Comparison of ENCODE assay signal across 2 cellular contexts in genomic region chr1:207264663-207265270, GRCh38.
TF ChIP-seq lines count a peak whose summit lies in the region.

No MANE protein-coding gene starts in this region.

TF ChIP-seq in HepG2, 621 proteins besides CTCF, POLR2A, EP300 and RAD21:
- TF ChIP-seq NR2F1 (CRISPR knock-in tag; IDR thresholded peaks at IDR 0.05) (no peak), ZNF556 (CRISPR knock-in tag; IDR thresholded peaks at IDR 0.05; ENCODE audit: borderline replicate concordance) (no peak), ZNF83 (CRISPR knock-in tag; IDR thresholded peaks at IDR 0.05; ENCODE audit: borderline replicate concordance) (no peak), HNF4A (CRISPR knock-in tag; IDR thresholded peaks at IDR 0.05) (peak; percentile 54), CHD2 (IDR thresholded peaks at IDR 0.05; ENCODE audit: low read depth, low read length) (0 out of 2 replicates have a peak, but pooled peaks have one; percentile 26), ZNF275 (CRISPR knock-in tag; IDR thresholded peaks at IDR 0.05; ENCODE audit: borderline replicate concordance) (no peak), ZMAT3 (CRISPR knock-in tag; conservative IDR thresholded peaks at IDR 0.05) (no peak), MAFK (conservative IDR thresholded peaks at IDR 0.05 in 1 of 2, IDR thresholded peaks at IDR 0.05 in 1 of 2; ENCODE audit: low read length in 2 of 2) (peak; percentile 52 to 53), MAFF (IDR thresholded peaks at IDR 0.05; ENCODE audit: low read depth, low read length) (0 out of 2 replicates have a peak, but pooled peaks have one; percentile 19), ZNF652 (CRISPR knock-in tag; IDR thresholded peaks at IDR 0.05; ENCODE audit: borderline replicate concordance, low read depth) (peak; percentile 23; the same call in 1 of the 2 replicates), ZNF766 (CRISPR knock-in tag; IDR thresholded peaks at IDR 0.05; ENCODE audit: borderline replicate concordance) (no peak), SOX13 (IDR thresholded peaks at IDR 0.05) (no peak), SOX13 (CRISPR knock-in tag; conservative IDR thresholded peaks at IDR 0.05 in 1 of 2, IDR thresholded peaks at IDR 0.05 in 1 of 2) (no peak), BATF2 (CRISPR knock-in tag; IDR thresholded peaks at IDR 0.05) (no peak), YY1 (IDR thresholded peaks at IDR 0.05; ENCODE audit: insufficient read depth, insufficient replicate concordance, low read depth, low read length) (no peak)
TF ChIP-seq in HepG2: peak in this region for 5.

TF ChIP-seq in liver, 16 proteins besides CTCF, POLR2A, EP300 and RAD21:
- TF ChIP-seq HNF4G (IDR thresholded peaks at IDR 0.05) (no peak), MAX (IDR thresholded peaks at IDR 0.05) (no peak), TAF1 (conservative IDR thresholded peaks at IDR 0.05) (no peak), FOXA1 (IDR thresholded peaks at IDR 0.05) (no peak), SP1 (IDR thresholded peaks at IDR 0.05) (no peak), ATF3 (IDR thresholded peaks at IDR 0.05) (no peak), HNF4A (conservative IDR thresholded peaks at IDR 0.05) (peak; percentile 37 to 61)
